ENCODE assay signal across 16 cellular contexts in genomic region chrX:39829965-39830364, GRCh38.
DNase-seq lines count a peak whose midpoint lies in the region; ATAC-seq, FAIRE-seq and TF ChIP-seq lines count a peak whose summit lies in the region.
"Had no signal": no experiment of that assay in that cellular context is flagged by ENCODE, and none has a peak within 500 bp of the region (broad histone marks: within the 10 kb centered on the region; RNA-seq: fewer than 3 reads in every experiment).

No MANE protein-coding gene starts in this region.

- TF ChIP-seq POLR2A in A549 (IDR thresholded peaks at IDR 0.05; ENCODE audit: low read length): no peak
- TF ChIP-seq POLR2A in right lobe of liver (IDR thresholded peaks at IDR 0.05): no peak

- H3K27ac ChIP-seq in A549 (peak overlapping the region in 1 of 2 experiments; percentile 44; a peak in 1 of 6 replicates), right lobe of liver (peak overlapping the region in 2 of 3 donors; percentile 50 to 56)
- H3K27ac ChIP-seq: 22Rv1, C4-2B had no signal

- H3K4me1 ChIP-seq in A549 (peaks cover 6% of the 10 kb centered on the region), right lobe of liver (peaks cover 0 to 25% (median 10%) of the 10 kb centered on the region in 4 donors)

- no peak for TF ChIP-seq EP300 in A549 (IDR thresholded peaks at IDR 0.05)

- no peak overlapping the region for H3K4me3 ChIP-seq in A549
- H3K4me3 ChIP-seq in right lobe of liver: no peak overlapping the region
- H3K4me3 ChIP-seq: GM12878, GM23338 had no signal

- TF ChIP-seq RAD21 in A549 (conservative IDR thresholded peaks at IDR 0.05 in 1 of 2, IDR thresholded peaks at IDR 0.05 in 1 of 2): no peak

- CTCF ChIA-PET in A549 (lab: Yijun Ruan, JAX): no interaction called here

- no peak overlapping the region for H3K4me3 Mint-ChIP-seq in T-helper 17 cell
- H3K4me3 Mint-ChIP-seq: CD4-positive, alpha-beta memory T cell; GM23338 had no signal

- intact Hi-C loops in Right ventricle myocardium inferior (cut with DNase I): loop anchor here (5.0 kb wide), 1 partner anchor 57 kb away; no protein-coding TSS in a partner anchor
- intact Hi-C loops in cardiac septum (cut with DNase I): no loop called here
- intact Hi-C loops in right lobe of liver (cut with DNase I): no loop called here

- WGBS in A549 (ENCODE audit: missing lambda C conversion rate): 100% methylated on average over 1 of the region's 1 CpG
- WGBS in right lobe of liver (ENCODE audit: insufficient coverage, low coverage, low lambda C conversion rate, missing lambda C conversion rate): 60% methylated on average over 1 of the region's 1 CpG

- no peaks in the 10 kb centered on the region for H3K27me3 Mint-ChIP-seq in T-helper 17 cell
- H3K27me3 Mint-ChIP-seq: CD4-positive, alpha-beta memory T cell had no signal

- H3K27me3 ChIP-seq in right lobe of liver: no peaks in the 10 kb centered on the region

- no peak overlapping the region for H3K4me2 ChIP-seq in A549
- H3K4me2 ChIP-seq: GM23338 had no signal

- no peaks in the 10 kb centered on the region for H3K36me3 ChIP-seq in right lobe of liver

- H3K9me3 ChIP-seq in A549 (0 out of 3 replicates have a peak, but pooled peaks cover 3% of the 10 kb centered on the region), T-helper 17 cell (ENCODE audit: control insufficient read depth, low read length, poor library complexity, severe bottlenecking) (no peaks in the 10 kb centered on the region), right lobe of liver (no peaks in the 10 kb centered on the region)

- H3K27ac Mint-ChIP-seq in T-helper 17 cell: peak overlapping the region; percentile 32
- H3K27ac Mint-ChIP-seq: GM23338 had no signal

- POLR2A ChIA-PET in A549 (lab: Yijun Ruan, JAX): no interaction called here

- TF ChIP-seq CTCF in A549 (IDR thresholded peaks at IDR 0.05): no peak
- TF ChIP-seq CTCF in right lobe of liver (IDR thresholded peaks at IDR 0.05): no peak

- no peaks in the 10 kb centered on the region for H3K4me1 Mint-ChIP-seq in T-helper 17 cell
- H3K4me1 Mint-ChIP-seq: CD4-positive, alpha-beta memory T cell had no signal

- DNase-seq in Right ventricle myocardium inferior (ENCODE audit: missing footprints) (no peak), cardiac septum (ENCODE audit: low spot score) (no peak), A549 (ENCODE audit: low read depth in 1 of 2, low spot score in 1 of 2) (no peak), T-helper 17 cell (no peak), right lobe of liver (peak in 1 of 3 donors; percentile 61), NCI-H748 treated with DMSO at 0.1 percent for 48 hours (lab: John Stamatoyannopoulos, UW) (no peak), HCEC 1CT (no peak)
- DNase-seq in activated CD4-positive, alpha-beta T cell treated with anti-CD3 and anti-CD28 coated beads for 1 hour: no peak
- DNase-seq: AML-193; CD4-positive, alpha-beta memory T cell; DMS79; H7 had no signal

- FAIRE-seq in A549 (lab: Jason Lieb, UNC): peak; percentile 7
- FAIRE-seq: GM12878 had no signal

- no peaks in the 10 kb centered on the region for H3K36me3 Mint-ChIP-seq in T-helper 17 cell (ENCODE audit: low read depth)
- H3K36me3 Mint-ChIP-seq: CD4-positive, alpha-beta memory T cell had no signal

- ATAC-seq in Right ventricle myocardium inferior (peak; percentile 20), A549 (no peak), T-helper 17 cell (no peak), right lobe of liver (peak; percentile 56 to 79 (median 70))
- ATAC-seq: GM12878, GM23338 had no signal

TF ChIP-seq in A549, 52 proteins besides CTCF, POLR2A, EP300 and RAD21:
- no peak for TF ChIP-seq GATA3 (IDR thresholded peaks at IDR 0.05; ENCODE audit: borderline replicate concordance)
- no peak for TF ChIP-seq HMGXB4 (CRISPR knock-in tag; IDR thresholded peaks at IDR 0.05; ENCODE audit: borderline replicate concordance)
- TF ChIP-seq EHMT2 (IDR thresholded peaks at IDR 0.05; ENCODE audit: low read depth): no peak
- TF ChIP-seq MAZ (IDR thresholded peaks at IDR 0.05; ENCODE audit: borderline replicate concordance, low read depth, low read length): no peak
- TF ChIP-seq PHF8 (IDR thresholded peaks at IDR 0.05; ENCODE audit: borderline replicate concordance, low read depth): no peak
- no peak for TF ChIP-seq FOSB (CRISPR knock-in tag; IDR thresholded peaks at IDR 0.05)
- TF ChIP-seq MAFK (IDR thresholded peaks at IDR 0.05; ENCODE audit: partially characterized antibody): no peak
- TF ChIP-seq RNF2 (IDR thresholded peaks at IDR 0.05; ENCODE audit: borderline replicate concordance, low read depth): no peak
- TF ChIP-seq TP53 (CRISPR knock-in tag; IDR thresholded peaks at IDR 0.05): no peak
- TF ChIP-seq USF2 (IDR thresholded peaks at IDR 0.05): no peak
- TF ChIP-seq HEYL (CRISPR knock-in tag; IDR thresholded peaks at IDR 0.05): no peak
- no peak for TF ChIP-seq CEBPB (IDR thresholded peaks at IDR 0.05)
- TF ChIP-seq REST (IDR thresholded peaks at IDR 0.05): no peak
TF ChIP-seq in A549: peak in this region for 0.

Comparison
In these comparisons a context has a peak if more than half of its experiments do, and no peak if none do; other contexts are left out.
1. ATAC-seq: peak in Right ventricle myocardium inferior (single experiment) and right lobe of liver (4 of 4); none in A549 (0 of 2) and T-helper 17 cell (single experiment).